Comparison of ENCODE assay signal across 8 cellular contexts in the genomic region with DNA sequence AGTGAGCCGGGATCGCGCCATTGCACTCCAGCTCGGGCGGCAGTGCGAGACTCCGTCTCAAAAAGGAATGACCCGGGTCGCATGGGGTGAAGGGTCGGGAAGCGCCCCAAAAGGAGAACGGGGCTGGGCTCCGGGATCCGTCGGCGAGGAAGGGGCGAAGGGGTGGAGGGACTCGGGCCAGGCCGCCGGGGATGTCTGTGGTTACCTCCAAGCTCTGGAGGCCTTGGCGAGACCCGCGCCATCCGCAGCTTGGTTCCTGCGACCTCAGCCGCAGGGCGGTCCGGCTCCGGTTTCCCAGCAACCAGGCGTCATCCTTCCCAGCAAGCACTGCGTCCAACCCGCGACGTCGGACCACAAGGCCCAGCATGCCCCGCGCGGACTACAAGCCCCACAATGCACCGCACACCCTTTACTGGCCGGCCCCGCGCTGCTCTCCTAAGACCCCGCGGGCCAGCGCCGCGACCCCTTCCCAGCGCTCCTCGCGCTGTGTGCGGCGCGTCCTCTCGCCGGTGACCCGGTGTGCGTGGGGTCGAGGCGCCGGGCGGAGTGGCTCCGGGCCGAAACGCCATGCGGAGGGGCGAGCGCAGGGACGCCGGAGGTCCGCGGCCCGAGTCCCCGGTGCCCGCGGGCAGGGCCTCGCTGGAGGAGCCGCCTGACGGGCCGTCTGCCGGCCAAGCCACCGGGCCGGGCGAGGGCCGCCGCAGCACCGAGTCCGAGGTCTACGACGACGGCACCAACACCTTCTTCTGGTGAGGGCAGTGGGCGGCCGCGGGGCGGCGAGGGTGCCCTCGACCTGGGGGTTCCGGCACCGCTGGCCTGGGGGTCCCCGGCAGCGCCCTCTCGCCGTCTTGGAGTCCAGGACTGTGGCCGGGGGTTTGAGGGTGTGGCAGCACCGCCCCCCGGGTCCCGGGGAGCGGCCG. TPM values are rescaled to one million over a fixed set of nuclear protein-coding genes. Genes with fewer than 3 reads are reported as not detected.
A peak's percentile ranks its signal among the peaks of the same experiment; 100 is the strongest.
DNase-seq lines count a peak whose midpoint lies in the region; ATAC-seq and TF ChIP-seq lines count a peak whose summit lies in the region.

A gene (plus strand): TSS at position 391 of the 920 bp plus-strand sequence. CDS start 177 bp downstream, at position 568.

- peak within 1 kb of the TSS; percentile 98 for H3K27ac Mint-ChIP-seq in activated T-helper 17 cell treated with anti-CD3 and anti-CD28 coated beads, Interleukin-2, amount 50 U/mL, for 72 hours
- H3K27ac Mint-ChIP-seq in nephron = peak within 1 kb of the TSS; percentile 71 to 91 (median 91)
- peak within 1 kb of the TSS; percentile 94 for H3K27ac Mint-ChIP-seq in stimulated activated naive CD8-positive, alpha-beta T cell treated with anti-CD3 and anti-CD28 coated beads, Interleukin-15, Interleukin-2, amounts not matched to agents 100 ng/mL and 50 ng/mL, for 24 hours

- POLR2A ChIA-PET in RWPE1 (lab: Yijun Ruan, JAX; ENCODE audit: low non-redundant PET) = interaction anchor here (0.6 kb wide), 3 partner anchors 39 to 1305 kb away, joined by 3 to 4 read pairs (median 3); no protein-coding TSS in a partner anchor

- CTCF ChIA-PET in RWPE1 (lab: Yijun Ruan, JAX) = interaction anchor here (0.6 to 1.1 kb wide), 8 partner anchors 10 to 200 kb away, joined by 3 to 5 read pairs (median 3); no protein-coding TSS in a partner anchor

- peaks cover 24% of the 10 kb centered on the region for H3K36me3 Mint-ChIP-seq in activated T-helper 17 cell treated with anti-CD3 and anti-CD28 coated beads, Interleukin-2, amount 50 U/mL, for 72 hours (ENCODE audit: low read depth)
- peaks cover 15% of the 10 kb centered on the region for H3K36me3 Mint-ChIP-seq in nephron (ENCODE audit: low read depth)
- H3K36me3 Mint-ChIP-seq in stimulated activated naive CD8-positive, alpha-beta T cell treated with anti-CD3 and anti-CD28 coated beads, Interleukin-15, Interleukin-2, amounts not matched to agents 100 ng/mL and 50 ng/mL, for 24 hours (ENCODE audit: low read depth) = peaks cover 18% of the 10 kb centered on the region

- peak within 1 kb of the TSS; percentile 92 for H3K27ac ChIP-seq in RWPE1

- H3K27me3 Mint-ChIP-seq in activated T-helper 17 cell treated with anti-CD3 and anti-CD28 coated beads, Interleukin-2, amount 50 U/mL, for 72 hours = no peaks in the 10 kb centered on the region
- H3K27me3 Mint-ChIP-seq in nephron (ENCODE audit: low read depth) = no peaks in the 10 kb centered on the region
- H3K27me3 Mint-ChIP-seq in stimulated activated naive CD8-positive, alpha-beta T cell treated with anti-CD3 and anti-CD28 coated beads, Interleukin-15, Interleukin-2, amounts not matched to agents 100 ng/mL and 50 ng/mL, for 24 hours = no peaks in the 10 kb centered on the region

- TF ChIP-seq CTCF in LNCaP clone FGC (IDR thresholded peaks at IDR 0.05; ENCODE audit: control insufficient read depth, extremely low read depth, insufficient read depth) = no peak
- TF ChIP-seq CTCF in RWPE1 (conservative IDR thresholded peaks at IDR 0.05; ENCODE audit: low read depth) = no peak
- no peak for TF ChIP-seq CTCF in fibroblast of pulmonary artery (IDR thresholded peaks at IDR 0.05; ENCODE audit: low read length, missing control alignments)
- TF ChIP-seq CTCF in nephron (IDR thresholded peaks at IDR 0.05; ENCODE audit: unreplicated experiment in 3 of 3) = no peak

- H3K4me3 Mint-ChIP-seq in activated T-helper 17 cell treated with anti-CD3 and anti-CD28 coated beads, Interleukin-2, amount 50 U/mL, for 72 hours = peak within 1 kb of the TSS; percentile 96
- H3K4me3 Mint-ChIP-seq in nephron = peak within 1 kb of the TSS; percentile 95 to 98 (median 96)
- H3K4me3 Mint-ChIP-seq in stimulated activated naive CD8-positive, alpha-beta T cell treated with anti-CD3 and anti-CD28 coated beads, Interleukin-15, Interleukin-2, amounts not matched to agents 100 ng/mL and 50 ng/mL, for 24 hours = peak within 1 kb of the TSS; percentile 98

- DNase-seq in Daoy (ENCODE audit: low read depth) (peak; percentile 97), GOT3 (lab: John Stamatoyannopoulos, UW) (peak; percentile 38), LNCaP clone FGC (ENCODE audit: low read depth) (peak; percentile 87), RWPE1 (ENCODE audit: low spot score) (peak; percentile 90), fibroblast of pulmonary artery (ENCODE audit: low read depth) (peak; percentile 97)

- no peaks in the 10 kb centered on the region for H3K9me3 Mint-ChIP-seq in activated T-helper 17 cell treated with anti-CD3 and anti-CD28 coated beads, Interleukin-2, amount 50 U/mL, for 72 hours
- H3K9me3 Mint-ChIP-seq in nephron = no peaks in the 10 kb centered on the region
- no peaks in the 10 kb centered on the region for H3K9me3 Mint-ChIP-seq in stimulated activated naive CD8-positive, alpha-beta T cell treated with anti-CD3 and anti-CD28 coated beads, Interleukin-15, Interleukin-2, amounts not matched to agents 100 ng/mL and 50 ng/mL, for 24 hours

- ATAC-seq in activated T-helper 17 cell treated with anti-CD3 and anti-CD28 coated beads, Interleukin-2, amount 50 U/mL, for 72 hours (replicated peaks) = peak; percentile 87

- H3K4me3 ChIP-seq in LNCaP clone FGC (ENCODE audit: low read depth, low read length) (peak within 1 kb of the TSS; percentile 88), fibroblast of pulmonary artery (replicated peaks; ENCODE audit: low read depth, low read length) (peak within 1 kb of the TSS; percentile 68)

- H3K4me1 Mint-ChIP-seq in activated T-helper 17 cell treated with anti-CD3 and anti-CD28 coated beads, Interleukin-2, amount 50 U/mL, for 72 hours = peaks cover 14% of the 10 kb centered on the region
- H3K4me1 Mint-ChIP-seq in nephron = peaks cover 36% of the 10 kb centered on the region
- H3K4me1 Mint-ChIP-seq in stimulated activated naive CD8-positive, alpha-beta T cell treated with anti-CD3 and anti-CD28 coated beads, Interleukin-15, Interleukin-2, amounts not matched to agents 100 ng/mL and 50 ng/mL, for 24 hours (ENCODE audit: low read depth) = peaks cover 31% of the 10 kb centered on the region

RNA-seq across cellular contexts. Expression of the gene that starts here (rescaled TPM):
- total RNA-seq in Daoy (2014; rRNA removed; shearing (Covaris generic)) = 16.2 and 24.4 TPM in 2 replicates
- total RNA-seq in activated T-helper 17 cell treated with anti-CD3 and anti-CD28 coated beads, Interleukin-2, amount 50 U/mL, for 72 hours = 10 to 100 TPM; 24.1 to 28.0 TPM

Comparison
In these comparisons a context has a peak if more than half of its experiments do, and no peak if none do; other contexts are left out.
1. Peak in every context shown above with its lines: DNase-seq, ATAC-seq, H3K4me3 ChIP-seq and H3K27ac ChIP-seq.
2. DNase-seq: peak in every context shown above with its lines; median percentile 97 in Daoy; 97 in fibroblast of pulmonary artery; 90 in RWPE1; 87 in LNCaP clone FGC; 38 in GOT3.